19 cellular contexts compared by ENCODE assay signal in genomic region chr13:77448689-77449088, GRCh38.
DNase-seq lines count a peak whose midpoint lies in the region; ATAC-seq and TF ChIP-seq lines count a peak whose summit lies in the region.
"Had no signal": no experiment of that assay in that cellular context is flagged by ENCODE, and none has a peak within 500 bp of the region (broad histone marks: within the 10 kb centered on the region; RNA-seq: fewer than 3 reads in every experiment).

No MANE protein-coding gene starts in this region.

- 74 to 81% methylated on average over 3 to 4 of the region's 4 CpGs for WGBS in endodermal cell (ENCODE audit: insufficient coverage in 1 of 2, insufficient read length in 1 of 2), 2 experiments
- 72% methylated on average over 4 of the region's 4 CpGs for WGBS in testis, 2 donors

- H3K36me3 ChIP-seq in endodermal cell (ENCODE audit: control insufficient read depth, insufficient read depth, low read length) (no peaks in the 10 kb centered on the region), upper lobe of right lung (no peaks in the 10 kb centered on the region), testis (ENCODE audit: low read depth, missing control alignments) (no peaks in the 10 kb centered on the region)
- H3K36me3 ChIP-seq: upper lobe of left lung had no signal

- TF ChIP-seq POLR2A in testis (IDR thresholded peaks at IDR 0.05) = no peak

- H3K9me3 ChIP-seq in endodermal cell (ENCODE audit: control insufficient read depth, low read length) (no peaks in the 10 kb centered on the region), upper lobe of right lung (no peaks in the 10 kb centered on the region), testis (no peaks in the 10 kb centered on the region)
- H3K9me3 ChIP-seq: upper lobe of left lung had no signal

- TF ChIP-seq CTCF in endodermal cell (conservative IDR thresholded peaks at IDR 0.05) (no peak), upper lobe of right lung (IDR thresholded peaks at IDR 0.05) (no peak), testis (IDR thresholded peaks at IDR 0.05) (no peak)

- H3K27me3 Mint-ChIP-seq in stimulated activated naive CD8-positive, alpha-beta T cell treated with anti-CD3 and anti-CD28 coated beads, Interleukin-15, Interleukin-2, amounts not matched to agents 100 ng/mL and 50 ng/mL, for 24 hours = no peaks in the 10 kb centered on the region
- peaks cover 15% of the 10 kb centered on the region for H3K27me3 Mint-ChIP-seq in stimulated activated naive CD8-positive, alpha-beta T cell treated with anti-CD3 and anti-CD28 coated beads, Interleukin-15, amount 100 ng/mL, for 72 hours
- no peaks in the 10 kb centered on the region for H3K27me3 Mint-ChIP-seq in endodermal cell (ENCODE audit: insufficient read depth)

- H3K27ac Mint-ChIP-seq in stimulated activated naive CD8-positive, alpha-beta T cell treated with anti-CD3 and anti-CD28 coated beads, Interleukin-15, Interleukin-2, amounts not matched to agents 100 ng/mL and 50 ng/mL, for 24 hours = peak overlapping the region; percentile 56
- no peak overlapping the region for H3K27ac Mint-ChIP-seq in stimulated activated naive CD8-positive, alpha-beta T cell treated with anti-CD3 and anti-CD28 coated beads, Interleukin-15, amount 100 ng/mL, for 72 hours
- no peak overlapping the region for H3K27ac Mint-ChIP-seq in endodermal cell
- H3K27ac Mint-ChIP-seq: activated CD4-positive, alpha-beta memory T cell treated with anti-CD3 and anti-CD28 coated beads for 36 hours; immature natural killer cell; memory B cell; stimulated activated effector memory CD8-positive, alpha-beta T cell treated with anti-CD3 and anti-CD28 coated beads, Interleukin-12 subunit alpha, Interleukin-12 subunit beta, amount 100 ng/mL, for 72 hours had no signal

- no peak overlapping the region for H3K4me3 ChIP-seq in endodermal cell (ENCODE audit: low read length)
- no peak overlapping the region for H3K4me3 ChIP-seq in upper lobe of right lung
- no peak overlapping the region for H3K4me3 ChIP-seq in testis
- H3K4me3 ChIP-seq: GM23248, upper lobe of left lung had no signal

- no peaks in the 10 kb centered on the region for H3K4me1 ChIP-seq in endodermal cell (ENCODE audit: control insufficient read depth, insufficient read depth, low read length)
- no peaks in the 10 kb centered on the region for H3K4me1 ChIP-seq in upper lobe of right lung
- peaks cover 4% of the 10 kb centered on the region for H3K4me1 ChIP-seq in testis
- H3K4me1 ChIP-seq: foreskin keratinocyte, upper lobe of left lung had no signal

- H3K4me1 Mint-ChIP-seq in stimulated activated naive CD8-positive, alpha-beta T cell treated with anti-CD3 and anti-CD28 coated beads, Interleukin-15, Interleukin-2, amounts not matched to agents 100 ng/mL and 50 ng/mL, for 24 hours (ENCODE audit: low read depth) = no peaks in the 10 kb centered on the region
- peaks cover 4% of the 10 kb centered on the region for H3K4me1 Mint-ChIP-seq in stimulated activated naive CD8-positive, alpha-beta T cell treated with anti-CD3 and anti-CD28 coated beads, Interleukin-15, amount 100 ng/mL, for 72 hours
- peaks cover 4% of the 10 kb centered on the region for H3K4me1 Mint-ChIP-seq in endodermal cell
- H3K4me1 Mint-ChIP-seq: immature natural killer cell had no signal

- H3K9me3 Mint-ChIP-seq in stimulated activated naive CD8-positive, alpha-beta T cell treated with anti-CD3 and anti-CD28 coated beads, Interleukin-15, Interleukin-2, amounts not matched to agents 100 ng/mL and 50 ng/mL, for 24 hours = no peaks in the 10 kb centered on the region
- no peaks in the 10 kb centered on the region for H3K9me3 Mint-ChIP-seq in stimulated activated naive CD8-positive, alpha-beta T cell treated with anti-CD3 and anti-CD28 coated beads, Interleukin-15, amount 100 ng/mL, for 72 hours
- H3K9me3 Mint-ChIP-seq in endodermal cell = peaks cover 2% of the 10 kb centered on the region
- H3K9me3 Mint-ChIP-seq: activated CD4-positive, alpha-beta memory T cell treated with anti-CD3 and anti-CD28 coated beads for 36 hours; immature natural killer cell; memory B cell; stimulated activated effector memory CD8-positive, alpha-beta T cell treated with anti-CD3 and anti-CD28 coated beads, Interleukin-12 subunit alpha, Interleukin-12 subunit beta, amount 100 ng/mL, for 72 hours had no signal

- ATAC-seq in stimulated activated naive CD8-positive, alpha-beta T cell treated with anti-CD3 and anti-CD28 coated beads, Interleukin-15, amount 100 ng/mL, for 72 hours = no peak
- peak; percentile 73 for ATAC-seq in upper lobe of right lung
- ATAC-seq: foreskin keratinocyte; stimulated activated effector memory CD8-positive, alpha-beta T cell treated with anti-CD3 and anti-CD28 coated beads, Interleukin-12 subunit alpha, Interleukin-12 subunit beta, amount 100 ng/mL, for 72 hours had no signal

- no peak for DNase-seq in stimulated activated naive CD8-positive, alpha-beta T cell treated with anti-CD3 and anti-CD28 coated beads, Interleukin-15, amount 100 ng/mL, for 72 hours
- DNase-seq in NOMO-1 treated with DMSO at 0.1 percent for 48 hours (lab: John Stamatoyannopoulos, UW; ENCODE audit: unreplicated experiment) = peak; percentile 80
- DNase-seq in endodermal cell = peak; percentile 61
- no peak for DNase-seq in upper lobe of right lung
- no peak for DNase-seq in HT-29 (ENCODE audit: low spot score)
- no peak for DNase-seq in testis
- DNase-seq in NCI-H82 (lab: John Stamatoyannopoulos, UW) = no peak
- DNase-seq: activated CD4-positive, alpha-beta memory T cell treated with anti-CD3 and anti-CD28 coated beads for 36 hours; central memory CD4-positive, alpha-beta T cell; foreskin keratinocyte; GM23248; immature natural killer cell; NCI-H1105; NCI-H526; SHP77 had no signal

- H3K27ac ChIP-seq in endodermal cell (ENCODE audit: low read depth, low read length) = no peak overlapping the region
- H3K27ac ChIP-seq in upper lobe of right lung = no peak overlapping the region
- H3K27ac ChIP-seq in testis = no peak overlapping the region
- H3K27ac ChIP-seq: foreskin keratinocyte, GM23248, upper lobe of left lung had no signal

- H3K9ac ChIP-seq in endodermal cell (ENCODE audit: extremely low read depth, low read length, poor library complexity, severe bottlenecking) = no peak overlapping the region
- H3K9ac ChIP-seq: GM23248 had no signal

- H3K4me3 Mint-ChIP-seq in stimulated activated naive CD8-positive, alpha-beta T cell treated with anti-CD3 and anti-CD28 coated beads, Interleukin-15, Interleukin-2, amounts not matched to agents 100 ng/mL and 50 ng/mL, for 24 hours = no peak overlapping the region
- H3K4me3 Mint-ChIP-seq in stimulated activated naive CD8-positive, alpha-beta T cell treated with anti-CD3 and anti-CD28 coated beads, Interleukin-15, amount 100 ng/mL, for 72 hours = no peak overlapping the region
- no peak overlapping the region for H3K4me3 Mint-ChIP-seq in endodermal cell
- H3K4me3 Mint-ChIP-seq: activated CD4-positive, alpha-beta memory T cell treated with anti-CD3 and anti-CD28 coated beads for 36 hours; immature natural killer cell; memory B cell; stimulated activated effector memory CD8-positive, alpha-beta T cell treated with anti-CD3 and anti-CD28 coated beads, Interleukin-12 subunit alpha, Interleukin-12 subunit beta, amount 100 ng/mL, for 72 hours had no signal

- H3K27me3 ChIP-seq in endodermal cell (ENCODE audit: control insufficient read depth, insufficient read depth, low read length, poor library complexity, severe bottlenecking) (no peaks in the 10 kb centered on the region), upper lobe of right lung (no peaks in the 10 kb centered on the region), testis (no peaks in the 10 kb centered on the region)
- H3K27me3 ChIP-seq: upper lobe of left lung had no signal

- no peaks in the 10 kb centered on the region for H3K36me3 Mint-ChIP-seq in stimulated activated naive CD8-positive, alpha-beta T cell treated with anti-CD3 and anti-CD28 coated beads, Interleukin-15, Interleukin-2, amounts not matched to agents 100 ng/mL and 50 ng/mL, for 24 hours (ENCODE audit: low read depth)
- no peaks in the 10 kb centered on the region for H3K36me3 Mint-ChIP-seq in endodermal cell (ENCODE audit: low read depth)
- H3K36me3 Mint-ChIP-seq: activated CD4-positive, alpha-beta memory T cell treated with anti-CD3 and anti-CD28 coated beads for 36 hours; immature natural killer cell; memory B cell; stimulated activated effector memory CD8-positive, alpha-beta T cell treated with anti-CD3 and anti-CD28 coated beads, Interleukin-12 subunit alpha, Interleukin-12 subunit beta, amount 100 ng/mL, for 72 hours had no signal

- intact Hi-C loops in upper lobe of right lung (cut with DNase I) = no loop called here
- intact Hi-C loops in testis (cut with DNase I; ENCODE audit: low total_unique reads) = no loop called here

Comparison
In these comparisons a context has a peak if more than half of its experiments do, and no peak if none do; other contexts are left out.
1. DNase-seq: peak in NOMO-1 treated with DMSO at 0.1 percent for 48 hours (single experiment) and endodermal cell (single experiment); none in stimulated activated naive CD8-positive, alpha-beta T cell treated with anti-CD3 and anti-CD28 coated beads, Interleukin-15, amount 100 ng/mL, for 72 hours (0 of 2), upper lobe of right lung (single experiment), HT-29 (single experiment), testis (single experiment) and NCI-H82 (single experiment).